12 cellular contexts compared by ENCODE assay signal in the genomic region with DNA sequence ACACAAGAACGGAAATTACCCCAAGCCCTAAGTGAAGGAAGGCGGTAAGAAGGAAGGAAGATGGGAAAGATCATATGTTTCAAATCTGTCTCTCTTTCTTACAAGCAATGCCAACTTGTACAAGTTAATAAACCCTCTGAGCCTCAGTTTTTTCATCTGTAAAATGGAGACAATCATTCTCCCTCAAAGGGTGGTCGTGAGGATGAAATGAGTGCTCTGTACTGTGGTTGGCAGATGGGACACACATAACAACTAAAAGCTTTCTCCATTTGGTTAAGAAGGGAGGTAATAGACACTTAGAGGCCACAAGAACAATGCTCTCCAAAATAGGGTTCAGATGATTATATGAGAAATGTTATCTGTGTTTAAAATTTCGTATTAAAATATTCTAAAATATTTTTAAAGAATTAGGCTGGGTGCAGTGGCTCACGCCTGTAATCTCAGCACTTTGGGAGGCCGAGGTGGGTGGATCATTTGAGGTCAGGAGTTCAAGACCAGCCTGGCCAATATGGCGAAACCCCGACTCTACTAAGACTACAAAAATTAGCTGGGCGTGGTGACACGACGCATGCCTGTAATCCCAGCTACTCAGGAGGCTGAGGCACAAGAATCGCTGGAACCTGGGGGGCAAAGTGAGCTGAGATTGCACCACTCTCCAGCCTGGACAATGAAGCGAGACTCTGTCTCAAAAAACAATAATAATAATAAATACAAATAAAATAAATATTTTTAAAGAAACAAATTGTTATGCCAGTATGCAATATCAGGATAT.
DNase-seq lines count a peak whose midpoint lies in the region; ATAC-seq and TF ChIP-seq lines count a peak whose summit lies in the region.
"Had no signal": no experiment of that assay in that cellular context is flagged by ENCODE, and none has a peak within 500 bp of the region (broad histone marks: within the 10 kb centered on the region; RNA-seq: fewer than 3 reads in every experiment).

No MANE protein-coding gene starts in this region.

- H3K4me3 ChIP-seq in HEK293 (ENCODE audit: low read depth, low read length) (no peak overlapping the region), endocrine pancreas (ENCODE audit: control insufficient read depth, insufficient read depth, low read length) (peak overlapping the region; percentile 60), parathyroid adenoma (ENCODE audit: low read depth, low read length) (no peak overlapping the region)
- no peak overlapping the region for H3K4me3 ChIP-seq in effector memory CD4-positive, alpha-beta T cell (ENCODE audit: insufficient read depth, low read depth, low read length, poor library complexity, severe bottlenecking)

- no peak for ATAC-seq in HG02970 (IDR thresholded peaks at IDR 0.05; ENCODE audit: low FRiP score, unreplicated experiment)
- ATAC-seq: natural killer cell treated with Interleukin-12 subunit alpha and Interleukin-12 subunit beta and Interleukin-15 and Interleukin-18, amount 100 ng/mL, for 72 hours; T-cell had no signal

- no peak overlapping the region for H2AFZ ChIP-seq in parathyroid adenoma

- intact Hi-C loops in posterior cingulate gyrus (cut with DNase I), result no loop called here

- CTCF ChIA-PET in HEK293 (lab: Yijun Ruan, JAX), result interaction anchor here (0.6 kb wide), 1 partner anchor 53 kb away, joined by 4 read pairs; no protein-coding TSS in a partner anchor

- DNase-seq in effector memory CD4-positive, alpha-beta T cell, result no peak
- DNase-seq in posterior cingulate gyrus (no peak), GM10266 (ENCODE audit: extremely low spot score) (no peak)
- DNase-seq: activated CD4-positive, CD25-positive, alpha-beta regulatory T cell treated with anti-CD3 and anti-CD28 coated beads, Interleukin-2, amount 50 U/mL, for 72 hours; DMS79; T-cell had no signal

- no peak overlapping the region for H3K9ac ChIP-seq in endocrine pancreas (ENCODE audit: control insufficient read depth, insufficient read depth, low read length)
- H3K9ac ChIP-seq in parathyroid adenoma, result no peak overlapping the region

- H3K27ac ChIP-seq in 22Rv1, result peak overlapping the region; percentile 86
- H3K27ac ChIP-seq in HEK293 (ENCODE audit: extremely low read depth, low read depth, low read length), result no peak overlapping the region
- H3K27ac ChIP-seq in parathyroid adenoma, result peak overlapping the region; percentile 11
- no peak overlapping the region for H3K27ac ChIP-seq in effector memory CD4-positive, alpha-beta T cell (ENCODE audit: insufficient read depth, low read length, poor library complexity, severe bottlenecking)

- POLR2A ChIA-PET in HEK293 (lab: Yijun Ruan, JAX), result no interaction called here

- H3K27me3 ChIP-seq in endocrine pancreas (ENCODE audit: control insufficient read depth, insufficient read depth, low read length) (no peaks in the 10 kb centered on the region), parathyroid adenoma (ENCODE audit: control insufficient read depth, insufficient read depth, low read length) (no peaks in the 10 kb centered on the region)
- no peaks in the 10 kb centered on the region for H3K27me3 ChIP-seq in effector memory CD4-positive, alpha-beta T cell (replicated peaks; ENCODE audit: control insufficient read depth, insufficient read depth, low read length, poor library complexity, severe bottlenecking)

- peak overlapping the region; percentile 19 for H3K4me2 ChIP-seq in parathyroid adenoma (ENCODE audit: low read length)

- no peaks in the 10 kb centered on the region for H3K36me3 ChIP-seq in HEK293 (ENCODE audit: control insufficient read depth in 2 of 2, insufficient read depth in 1 of 2, low read length in 2 of 2)
- H3K36me3 ChIP-seq in endocrine pancreas (ENCODE audit: control insufficient read depth, insufficient read depth, low read length), result no peaks in the 10 kb centered on the region
- H3K36me3 ChIP-seq in parathyroid adenoma (ENCODE audit: control insufficient read depth, insufficient read depth, low read length), result no peaks in the 10 kb centered on the region
- H3K36me3 ChIP-seq in effector memory CD4-positive, alpha-beta T cell (ENCODE audit: control insufficient read depth, insufficient read depth, low read length), result no peaks in the 10 kb centered on the region

- TF ChIP-seq CTCF in 22Rv1 (IDR thresholded peaks at IDR 0.05) (no peak), HEK293 (tag by site-specific recombination; IDR thresholded peaks at IDR 0.05) (no peak), parathyroid adenoma (IDR thresholded peaks at IDR 0.05) (no peak), GM10266 (IDR thresholded peaks at IDR 0.05; ENCODE audit: control insufficient read depth, insufficient read depth, low read depth, missing control alignments) (no peak)

- H3K4me1 ChIP-seq in HEK293 (ENCODE audit: control insufficient read depth, insufficient read depth, low read length) (peaks cover 9% of the 10 kb centered on the region), endocrine pancreas (ENCODE audit: control insufficient read depth, insufficient read depth, low read length) (peaks cover 29% of the 10 kb centered on the region), parathyroid adenoma (peaks cover 26% of the 10 kb centered on the region)
- H3K4me1 ChIP-seq in effector memory CD4-positive, alpha-beta T cell (ENCODE audit: control insufficient read depth, insufficient read depth, low read length, poor library complexity, severe bottlenecking), result no peaks in the 10 kb centered on the region

- peaks cover 18% of the 10 kb centered on the region for H3K79me2 ChIP-seq in parathyroid adenoma

- H3K9me3 ChIP-seq in HEK293 (ENCODE audit: control insufficient read depth, insufficient read depth, low read depth, low read length), result no peaks in the 10 kb centered on the region
- H3K9me3 ChIP-seq in endocrine pancreas (ENCODE audit: control insufficient read depth, low read length), result no peaks in the 10 kb centered on the region
- H3K9me3 ChIP-seq in parathyroid adenoma (ENCODE audit: control insufficient read depth, low read length), result no peaks in the 10 kb centered on the region
- H3K9me3 ChIP-seq in effector memory CD4-positive, alpha-beta T cell (ENCODE audit: control insufficient read depth, low read length), result no peaks in the 10 kb centered on the region

TF ChIP-seq in HEK293, 187 proteins besides CTCF, POLR2A, EP300 and RAD21:
- TF ChIP-seq SETDB1 (IDR thresholded peaks at IDR 0.05; ENCODE audit: insufficient read length, low read length) (no peak), ZNF280D (tag by site-specific recombination; IDR thresholded peaks at IDR 0.05) (no peak)
- TF ChIP-seq, protein P1, sequence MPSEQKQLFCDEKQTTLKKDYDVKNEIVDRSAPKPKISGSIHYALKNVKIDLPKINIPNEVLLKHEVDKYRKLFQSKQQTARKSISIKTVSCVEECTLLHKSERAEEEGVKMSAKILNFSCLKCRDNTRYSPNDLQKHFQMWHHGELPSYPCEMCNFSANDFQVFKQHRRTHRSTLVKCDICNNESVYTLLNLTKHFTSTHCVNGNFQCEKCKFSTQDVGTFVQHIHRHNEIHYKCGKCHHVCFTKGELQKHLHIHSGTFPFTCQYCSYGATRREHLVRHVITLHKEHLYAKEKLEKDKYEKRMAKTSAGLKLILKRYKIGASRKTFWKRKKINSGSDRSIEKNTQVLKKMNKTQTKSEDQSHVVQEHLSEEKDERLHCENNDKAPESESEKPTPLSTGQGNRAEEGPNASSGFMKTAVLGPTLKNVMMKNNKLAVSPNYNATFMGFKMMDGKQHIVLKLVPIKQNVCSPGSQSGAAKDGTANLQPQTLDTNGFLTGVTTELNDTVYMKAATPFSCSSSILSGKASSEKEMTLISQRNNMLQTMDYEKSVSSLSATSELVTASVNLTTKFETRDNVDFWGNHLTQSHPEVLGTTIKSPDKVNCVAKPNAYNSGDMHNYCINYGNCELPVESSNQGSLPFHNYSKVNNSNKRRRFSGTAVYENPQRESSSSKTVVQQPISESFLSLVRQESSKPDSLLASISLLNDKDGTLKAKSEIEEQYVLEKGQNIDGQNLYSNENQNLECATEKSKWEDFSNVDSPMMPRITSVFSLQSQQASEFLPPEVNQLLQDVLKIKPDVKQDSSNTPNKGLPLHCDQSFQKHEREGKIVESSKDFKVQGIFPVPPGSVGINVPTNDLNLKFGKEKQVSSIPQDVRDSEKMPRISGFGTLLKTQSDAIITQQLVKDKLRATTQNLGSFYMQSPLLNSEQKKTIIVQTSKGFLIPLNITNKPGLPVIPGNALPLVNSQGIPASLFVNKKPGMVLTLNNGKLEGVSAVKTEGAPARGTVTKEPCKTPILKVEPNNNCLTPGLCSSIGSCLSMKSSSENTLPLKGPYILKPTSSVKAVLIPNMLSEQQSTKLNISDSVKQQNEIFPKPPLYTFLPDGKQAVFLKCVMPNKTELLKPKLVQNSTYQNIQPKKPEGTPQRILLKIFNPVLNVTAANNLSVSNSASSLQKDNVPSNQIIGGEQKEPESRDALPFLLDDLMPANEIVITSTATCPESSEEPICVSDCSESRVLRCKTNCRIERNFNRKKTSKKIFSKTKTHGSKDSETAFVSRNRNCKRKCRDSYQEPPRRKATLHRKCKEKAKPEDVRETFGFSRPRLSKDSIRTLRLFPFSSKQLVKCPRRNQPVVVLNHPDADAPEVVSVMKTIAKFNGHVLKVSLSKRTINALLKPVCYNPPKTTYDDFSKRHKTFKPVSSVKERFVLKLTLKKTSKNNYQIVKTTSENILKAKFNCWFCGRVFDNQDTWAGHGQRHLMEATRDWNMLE (tag by site-specific recombination; conservative IDR thresholded peaks at IDR 0.05; ENCODE audit: low read depth), result 0 out of 2 replicates have a peak, but pooled peaks have one; percentile 29

Comparison
In these comparisons a context has a peak if more than half of its experiments do, and no peak if none do; other contexts are left out.
1. H3K27ac ChIP-seq: peak in 22Rv1 (single experiment) and parathyroid adenoma (single experiment); none in HEK293 (single experiment) and effector memory CD4-positive, alpha-beta T cell (single experiment).